ENCODE assay signal across 14 cellular contexts in genomic region chr5:115372121-115372520, GRCh38.
DNase-seq lines count a peak whose midpoint lies in the region; ATAC-seq and TF ChIP-seq lines count a peak whose summit lies in the region.
"Had no signal": no experiment of that assay in that cellular context is flagged by ENCODE, and none has a peak within 500 bp of the region (broad histone marks: within the 10 kb centered on the region; RNA-seq: fewer than 3 reads in every experiment).

No MANE protein-coding gene starts in this region.

- CTCF ChIA-PET in HCT116 (lab: Charles Lee), result interaction anchor here (0.8 kb wide), 1 partner anchor 10 kb away, joined by 3 read pairs; no protein-coding TSS in a partner anchor

- H3K4me1 ChIP-seq in HCT116 (ENCODE audit: control insufficient read depth in 1 of 2, insufficient read depth in 2 of 2, low read length in 2 of 2) (peaks cover 2 to 20% of the 10 kb centered on the region in 2 experiments; a peak in 2 of 4 replicates), adipocyte (ENCODE audit: control insufficient read depth, insufficient read depth, low read length) (peaks cover 34% of the 10 kb centered on the region)
- H3K4me1 ChIP-seq: upper lobe of right lung had no signal

- H3K9me3 ChIP-seq in HCT116 (ENCODE audit: control insufficient read depth in 1 of 2, insufficient read depth in 1 of 2, low read depth in 1 of 2, low read length in 2 of 2) (no peaks in the 10 kb centered on the region), adipocyte (ENCODE audit: control insufficient read depth, low read length) (no peaks in the 10 kb centered on the region)
- H3K9me3 ChIP-seq: upper lobe of right lung had no signal

- H3K79me2 ChIP-seq in HCT116 (ENCODE audit: insufficient read depth, low read length), result no peaks in the 10 kb centered on the region

- H3K4me3 ChIP-seq in AG10803 (ENCODE audit: low read length), result no peak overlapping the region
- no peak overlapping the region for H3K4me3 ChIP-seq in HCT116 (replicated peaks in 1 of 2; ENCODE audit: low read depth in 1 of 2, low read length in 2 of 2)
- H3K4me3 ChIP-seq in adipocyte (ENCODE audit: low read length), result peak overlapping the region; percentile 18
- H3K4me3 ChIP-seq: upper lobe of right lung had no signal

- H3K36me3 ChIP-seq in HCT116 (ENCODE audit: control insufficient read depth in 1 of 2, insufficient read depth in 2 of 2, low read length in 2 of 2), result no peaks in the 10 kb centered on the region
- H3K36me3 ChIP-seq in adipocyte (ENCODE audit: control insufficient read depth, insufficient read depth, low read length, severe bottlenecking), result no peaks in the 10 kb centered on the region
- H3K36me3 ChIP-seq: upper lobe of right lung had no signal

- H3K27ac Mint-ChIP-seq in effector memory CD8-positive, alpha-beta T cell, result no peak overlapping the region
- H3K27ac Mint-ChIP-seq: stimulated activated memory B cell treated with anti-CD40 and anti-IgM and Interleukin-4, amounts not matched to agents 10 μg/mL and 1 μg/mL and 100 μg/mL, for 72 hours; WTC11 had no signal

- H3K4me1 Mint-ChIP-seq in effector memory CD8-positive, alpha-beta T cell (ENCODE audit: low read depth in 2 of 2), result no peaks in the 10 kb centered on the region
- H3K4me1 Mint-ChIP-seq: stimulated activated memory B cell treated with anti-CD40 and anti-IgM and Interleukin-4, amounts not matched to agents 10 μg/mL and 1 μg/mL and 100 μg/mL, for 72 hours had no signal

- no peaks in the 10 kb centered on the region for H4K20me1 ChIP-seq in HCT116 (ENCODE audit: insufficient read depth)

- no peaks in the 10 kb centered on the region for H3K36me3 Mint-ChIP-seq in effector memory CD8-positive, alpha-beta T cell (ENCODE audit: insufficient read depth)
- H3K36me3 Mint-ChIP-seq: stimulated activated memory B cell treated with anti-CD40 and anti-IgM and Interleukin-4, amounts not matched to agents 10 μg/mL and 1 μg/mL and 100 μg/mL, for 72 hours; WTC11 had no signal

- no TSS peak for BruUV-seq in HCT116 (replicated peaks; lab: Mats Ljungman, UMichigan)

- POLR2A ChIA-PET in HCT116 (lab: Charles Lee), result no interaction called here

- H3K9me3 Mint-ChIP-seq in effector memory CD8-positive, alpha-beta T cell, result no peaks in the 10 kb centered on the region
- H3K9me3 Mint-ChIP-seq: stimulated activated memory B cell treated with anti-CD40 and anti-IgM and Interleukin-4, amounts not matched to agents 10 μg/mL and 1 μg/mL and 100 μg/mL, for 72 hours; WTC11 had no signal

- no peak for TF ChIP-seq RAD21 in HCT116 (IDR thresholded peaks at IDR 0.05; ENCODE audit: low read depth)

- H3K9me2 ChIP-seq in HCT116 (ENCODE audit: insufficient read depth), result no peaks in the 10 kb centered on the region

- H3K9ac ChIP-seq in HCT116 (ENCODE audit: low read length) (no peak overlapping the region), adipocyte (ENCODE audit: low read length) (peak overlapping the region; percentile 43)

- DNase-seq in AG10803 (ENCODE audit: low read depth) (peak; percentile 56), HCT116 (ENCODE audit: low read depth, low spot score) (no peak), adipocyte (ENCODE audit: low read depth) (no peak), glomerular visceral epithelial cell (ENCODE audit: extremely low spot score) (peak; percentile 25), Kasumi-1 (lab: John Stamatoyannopoulos, UW) (no peak), cerebellar nuclear complex (lab: John Stamatoyannopoulos, UW) (no peak), NCI-H345 (lab: John Stamatoyannopoulos, UW) (no peak)
- no peak for DNase-seq in effector memory CD8-positive, alpha-beta T cell
- DNase-seq: activated gamma-delta T cell treated with Interleukin-2 at 50 U/mL for 16 hours, DMS153, T-helper 1 cell, upper lobe of right lung had no signal

- TF ChIP-seq CTCF in AG10803 (conservative IDR thresholded peaks at IDR 0.05; ENCODE audit: low read length) (no peak), HCT116 (IDR thresholded peaks at IDR 0.05 in 2 of 3, conservative IDR thresholded peaks at IDR 0.05 in 1 of 3; ENCODE audit: borderline replicate concordance in 1 of 3, insufficient read depth in 1 of 3, low read depth in 2 of 3, low read length in 2 of 3) (no peak)

- no peak for TF ChIP-seq POLR2A in HCT116 (IDR thresholded peaks at IDR 0.05; ENCODE audit: borderline replicate concordance, extremely low read depth, insufficient read depth, insufficient read length)

- intact Hi-C loops in HCT116 (cut with micrococcal nuclease), result loop anchor here (10.0 kb wide), 1 partner anchor 463 kb away; no protein-coding TSS in a partner anchor

- no peak for ATAC-seq in HCT116
- no peak for ATAC-seq in effector memory CD8-positive, alpha-beta T cell (replicated peaks)
- ATAC-seq: stimulated activated memory B cell treated with anti-CD40 and anti-IgM and Interleukin-4, amounts not matched to agents 10 μg/mL and 1 μg/mL and 100 μg/mL, for 72 hours; upper lobe of right lung; WTC11 had no signal

- peaks cover 0 to 8% of the 10 kb centered on the region in 2 donors for H3K27me3 Mint-ChIP-seq in effector memory CD8-positive, alpha-beta T cell
- H3K27me3 Mint-ChIP-seq: stimulated activated memory B cell treated with anti-CD40 and anti-IgM and Interleukin-4, amounts not matched to agents 10 μg/mL and 1 μg/mL and 100 μg/mL, for 72 hours had no signal

- peak overlapping the region; percentile 2 for H2AFZ ChIP-seq in HCT116 (ENCODE audit: low read depth, low read length, poor library complexity, severe bottlenecking)

- no peak overlapping the region for H3K27ac ChIP-seq in HCT116 (ENCODE audit: low read depth, low read length)
- H3K27ac ChIP-seq: upper lobe of right lung had no signal

- no peak overlapping the region for H3K4me3 Mint-ChIP-seq in effector memory CD8-positive, alpha-beta T cell
- H3K4me3 Mint-ChIP-seq: stimulated activated memory B cell treated with anti-CD40 and anti-IgM and Interleukin-4, amounts not matched to agents 10 μg/mL and 1 μg/mL and 100 μg/mL, for 72 hours; WTC11 had no signal

- H3K4me2 ChIP-seq in HCT116 (ENCODE audit: low read length), result no peak overlapping the region

- H3K27me3 ChIP-seq in HCT116 (ENCODE audit: insufficient read depth, low read length), result no peaks in the 10 kb centered on the region
- no peaks in the 10 kb centered on the region for H3K27me3 ChIP-seq in adipocyte (replicated peaks; ENCODE audit: control insufficient read depth, insufficient read depth, low read length)
- H3K27me3 ChIP-seq: upper lobe of right lung had no signal

- RAD21 ChIA-PET in HCT116 (lab: Charles Lee; ENCODE audit: low non-redundant PET in 1 of 2, low total read pairs in 2 of 2, uncharacterized antibody in 2 of 2, unreplicated experiment in 2 of 2), result no interaction called here

TF ChIP-seq in HCT116, 20 proteins besides CTCF, POLR2A, EP300 and RAD21:
- TF ChIP-seq JUND (IDR thresholded peaks at IDR 0.05), result no peak

Comparison
In these comparisons a context has a peak if more than half of its experiments do, and no peak if none do; other contexts are left out.
1. DNase-seq: peak in AG10803 (single experiment) and glomerular visceral epithelial cell (single experiment); none in HCT116 (single experiment), adipocyte (single experiment), effector memory CD8-positive, alpha-beta T cell (0 of 3), Kasumi-1 (0 of 2), cerebellar nuclear complex (0 of 2) and NCI-H345 (single experiment).